Comparison of ENCODE assay signal across 1 cellular context in genomic region chr13:32622827-32623226, GRCh38.
TF ChIP-seq lines count a peak whose summit lies in the region.

No MANE protein-coding gene starts in this region.

TF ChIP-seq in HepG2, 621 proteins besides CTCF, POLR2A, EP300 and RAD21:
- TF ChIP-seq MAFF (IDR thresholded peaks at IDR 0.05; ENCODE audit: low read depth, low read length) (0 out of 2 replicates have a peak, but pooled peaks have one; percentile 2), HOXA3 (CRISPR knock-in tag; IDR thresholded peaks at IDR 0.05) (no peak), GPN1 (CRISPR knock-in tag; IDR thresholded peaks at IDR 0.05; ENCODE audit: borderline replicate concordance) (no peak), ZC3H4 (CRISPR knock-in tag; IDR thresholded peaks at IDR 0.05; ENCODE audit: borderline replicate concordance) (no peak), KAT7 (CRISPR knock-in tag; IDR thresholded peaks at IDR 0.05; ENCODE audit: borderline replicate concordance) (no peak), ZNF441 (CRISPR knock-in tag; IDR thresholded peaks at IDR 0.05; ENCODE audit: borderline replicate concordance) (peak; percentile 46; the same call in 1 of the 2 replicates), NFE2 (CRISPR knock-in tag; IDR thresholded peaks at IDR 0.05) (no peak), ZNF777 (CRISPR knock-in tag; IDR thresholded peaks at IDR 0.05) (no peak), CHD2 (IDR thresholded peaks at IDR 0.05; ENCODE audit: low read depth, low read length) (no peak), MYPOP (CRISPR knock-in tag; IDR thresholded peaks at IDR 0.05) (no peak), KDM2A (CRISPR knock-in tag; IDR thresholded peaks at IDR 0.05; ENCODE audit: borderline replicate concordance, low read depth) (no peak), TOE1 (CRISPR knock-in tag; IDR thresholded peaks at IDR 0.05) (no peak), ZBTB7B (CRISPR knock-in tag; IDR thresholded peaks at IDR 0.05) (no peak), ZNF776 (CRISPR knock-in tag; IDR thresholded peaks at IDR 0.05) (no peak), NRL (CRISPR knock-in tag; IDR thresholded peaks at IDR 0.05; ENCODE audit: borderline replicate concordance) (no peak)
